Comparison of ENCODE assay signal across 18 cellular contexts in the genomic region with DNA sequence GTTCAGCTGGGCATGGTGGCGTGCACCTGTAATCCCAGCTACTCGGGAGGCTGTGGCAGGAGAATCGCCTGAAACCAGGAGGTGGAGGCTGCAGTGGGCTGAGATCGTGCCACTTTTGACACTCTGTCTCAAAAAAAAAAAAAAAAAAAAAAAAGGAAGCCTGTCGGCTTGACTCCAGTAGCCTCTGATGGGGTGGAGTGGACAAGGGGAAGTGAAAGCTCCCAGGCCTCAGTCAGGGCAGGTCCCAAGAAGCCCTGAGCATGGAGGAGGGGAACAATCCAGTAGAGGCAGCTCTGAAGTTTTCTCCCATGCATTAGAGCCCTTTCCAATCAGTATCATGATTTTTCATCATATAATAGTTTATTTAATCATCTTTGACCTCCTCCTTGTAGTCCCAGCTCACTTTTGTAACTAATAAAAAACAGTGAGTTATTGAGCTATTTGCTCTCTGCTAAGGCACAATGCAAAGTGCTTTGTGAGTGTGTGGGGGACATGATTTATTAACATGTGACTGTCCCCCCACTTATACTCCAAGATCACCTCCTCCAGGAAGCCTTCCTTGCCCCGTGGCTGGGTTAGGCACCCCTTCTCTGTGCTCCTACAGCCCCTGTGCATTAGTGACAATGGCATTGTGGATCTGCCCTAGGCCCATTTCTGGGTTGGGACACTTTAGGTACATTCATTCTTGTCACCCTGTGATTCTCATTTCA. TPM values are rescaled to one million over a fixed set of nuclear protein-coding genes. Genes with fewer than 3 reads are reported as not detected.
DNase-seq lines count a peak whose midpoint lies in the region; ATAC-seq, FAIRE-seq and TF ChIP-seq lines count a peak whose summit lies in the region.
"Had no signal": no experiment of that assay in that cellular context is flagged by ENCODE, and none has a peak within 500 bp of the region (broad histone marks: within the 10 kb centered on the region; RNA-seq: fewer than 3 reads in every experiment).

No MANE protein-coding gene starts in this region.

- no peak overlapping the region for H3K27ac Mint-ChIP-seq in activated T-helper 2 cell treated with anti-CD3 and anti-CD28 coated beads, Interferon-gamma antibody, Interleukin-2, Interleukin-4, amounts not matched to agents 10 μg/mL and 5 μg/mL and 100 μg/mL, durations not matched to agents 14 hours and 24 hours and 36 hours
- H3K27ac Mint-ChIP-seq: activated CD8-positive, alpha-beta memory T cell treated with anti-CD3 and anti-CD28 coated beads, Interleukin-2, amount 10 ng/mL, durations not matched to agents 7 days and 5 days; activated naive CD4-positive, alpha-beta T cell treated with anti-CD3 and anti-CD28 coated beads, Interleukin-2, amount 50 U/mL, for 72 hours; stimulated activated naive CD8-positive, alpha-beta T cell treated with anti-CD3 and anti-CD28 coated beads, Interleukin-15, Interleukin-2, amounts not matched to agents 100 ng/mL and 50 ng/mL, for 24 hours had no signal

- CTCF ChIA-PET in K562 (lab: Yijun Ruan, JAX; ENCODE audit: low intra/inter-chr PET ratio) (no interaction called here), HepG2 (lab: Yijun Ruan, JAX; ENCODE audit: low intra/inter-chr PET ratio, low total read pairs) (no interaction called here)

- H3K27me3 Mint-ChIP-seq in activated T-helper 2 cell treated with anti-CD3 and anti-CD28 coated beads, Interferon-gamma antibody, Interleukin-2, Interleukin-4, amounts not matched to agents 10 μg/mL and 5 μg/mL and 100 μg/mL, durations not matched to agents 14 hours and 24 hours and 36 hours (ENCODE audit: low read depth), result no peaks in the 10 kb centered on the region
- H3K27me3 Mint-ChIP-seq: stimulated activated naive CD8-positive, alpha-beta T cell treated with anti-CD3 and anti-CD28 coated beads, Interleukin-15, Interleukin-2, amounts not matched to agents 100 ng/mL and 50 ng/mL, for 24 hours had no signal

- TF ChIP-seq CTCF in K562 (IDR thresholded peaks at IDR 0.05 in 2 of 3, conservative IDR thresholded peaks at IDR 0.05 in 1 of 3; ENCODE audit: insufficient read depth in 2 of 3, low read depth in 1 of 3, low read length in 3 of 3) (no peak), HepG2 (CRISPR knock-in tag; IDR thresholded peaks at IDR 0.05) (no peak)

- H3K27ac ChIP-seq in BLaER1 treated with 17β-estradiol and CSF1 and Interleukin-3, amounts not matched to agents 10 nM and 100 nM, result peak overlapping the region in 3 of 11 experiments; percentile 36 to 46 (median 39); a peak in 3 of 22 replicates
- H3K27ac ChIP-seq in K562 (ENCODE audit: extremely low read depth, low read depth, low read length) (no peak overlapping the region), HepG2 (ENCODE audit: extremely low read length, insufficient read depth, low read length) (no peak overlapping the region)

- H3K36me3 Mint-ChIP-seq in activated T-helper 2 cell treated with anti-CD3 and anti-CD28 coated beads, Interferon-gamma antibody, Interleukin-2, Interleukin-4, amounts not matched to agents 10 μg/mL and 5 μg/mL and 100 μg/mL, durations not matched to agents 14 hours and 24 hours and 36 hours (ENCODE audit: low read depth), result no peaks in the 10 kb centered on the region
- H3K36me3 Mint-ChIP-seq: activated CD8-positive, alpha-beta memory T cell treated with anti-CD3 and anti-CD28 coated beads, Interleukin-2, amount 10 ng/mL, durations not matched to agents 7 days and 5 days had no signal

- 38% methylated on average over 5 of the region's 6 CpGs for WGBS in K562 (ENCODE audit: insufficient coverage, low coverage, missing lambda C conversion rate)
- 36% methylated on average over 6 of the region's 6 CpGs for WGBS in HepG2 (ENCODE audit: low lambda C conversion rate)

- no peak overlapping the region for H3K4me3 Mint-ChIP-seq in activated T-helper 2 cell treated with anti-CD3 and anti-CD28 coated beads, Interferon-gamma antibody, Interleukin-2, Interleukin-4, amounts not matched to agents 10 μg/mL and 5 μg/mL and 100 μg/mL, durations not matched to agents 14 hours and 24 hours and 36 hours (ENCODE audit: low read depth)
- H3K4me3 Mint-ChIP-seq: activated CD8-positive, alpha-beta memory T cell treated with anti-CD3 and anti-CD28 coated beads, Interleukin-2, amount 10 ng/mL, durations not matched to agents 7 days and 5 days; stimulated activated naive CD8-positive, alpha-beta T cell treated with anti-CD3 and anti-CD28 coated beads, Interleukin-15, Interleukin-2, amounts not matched to agents 100 ng/mL and 50 ng/mL, for 24 hours had no signal

- H3K9me3 Mint-ChIP-seq in activated T-helper 2 cell treated with anti-CD3 and anti-CD28 coated beads, Interferon-gamma antibody, Interleukin-2, Interleukin-4, amounts not matched to agents 10 μg/mL and 5 μg/mL and 100 μg/mL, durations not matched to agents 14 hours and 24 hours and 36 hours, result no peaks in the 10 kb centered on the region
- H3K9me3 Mint-ChIP-seq: activated naive CD4-positive, alpha-beta T cell treated with anti-CD3 and anti-CD28 coated beads, Interleukin-2, amount 50 U/mL, for 72 hours; stimulated activated naive CD8-positive, alpha-beta T cell treated with anti-CD3 and anti-CD28 coated beads, Interleukin-15, Interleukin-2, amounts not matched to agents 100 ng/mL and 50 ng/mL, for 24 hours had no signal

- in situ Hi-C loops in K562 (cut with MboI), result no loop called here
- in situ Hi-C loops in HepG2 (cut with HindIII; ENCODE audit: extremely low pct_ligation_motif_present, low pct_unique_long_range_greater_than_20kb), result no loop called here

- peaks cover under 1% of the 10 kb centered on the region; the same call in 2 of the 3 replicates for H3K79me2 ChIP-seq in K562 (ENCODE audit: control insufficient read depth, insufficient read depth, low read length)
- peaks cover under 1% of the 10 kb centered on the region for H3K79me2 ChIP-seq in HepG2 (ENCODE audit: insufficient read depth, low read length)

- BruUV-seq in K562 (replicated peaks; lab: Mats Ljungman, UMichigan), result no TSS peak
- no TSS peak for BruUV-seq in HepG2 (replicated peaks; lab: Mats Ljungman, UMichigan)

- H3K4me3 ChIP-seq in BLaER1 treated with 17β-estradiol and CSF1 and Interleukin-3, amounts not matched to agents 10 nM and 100 nM, result no peak overlapping the region
- no peak overlapping the region for H3K4me3 ChIP-seq in K562
- no peak overlapping the region for H3K4me3 ChIP-seq in HepG2 (replicated peaks in 1 of 3; ENCODE audit: insufficient read depth in 1 of 3, low read depth in 2 of 3, low read length in 3 of 3)

- H3K36me3 ChIP-seq in BLaER1 treated with 17β-estradiol and CSF1 and Interleukin-3, amounts not matched to agents 10 nM and 100 nM, result no peaks in the 10 kb centered on the region
- no peaks in the 10 kb centered on the region for H3K36me3 ChIP-seq in K562 (ENCODE audit: control insufficient read depth, insufficient read depth, low read length)
- no peaks in the 10 kb centered on the region for H3K36me3 ChIP-seq in HepG2 (replicated peaks in 1 of 2; ENCODE audit: control insufficient read depth in 1 of 2, insufficient read depth in 2 of 2, low read length in 2 of 2)

- intact Hi-C loops in K562 (cut with micrococcal nuclease), result no loop called here
- intact Hi-C loops in activated T-helper 2 cell treated with anti-CD3 and anti-CD28 coated beads, Interferon-gamma antibody, Interleukin-2, Interleukin-4, amounts not matched to agents 10 μg/mL and 5 μg/mL and 100 μg/mL, durations not matched to agents 14 hours and 24 hours and 36 hours (cut with micrococcal nuclease), result no loop called here
- intact Hi-C loops in HepG2 (cut with micrococcal nuclease; ENCODE audit: unreplicated experiment), result no loop called here

- no peaks in the 10 kb centered on the region; a peak in 1 of 22 replicates for H4K20me1 ChIP-seq in BLaER1 treated with 17β-estradiol and CSF1 and Interleukin-3, amounts not matched to agents 10 nM and 100 nM
- H4K20me1 ChIP-seq in K562 (replicated peaks; ENCODE audit: control insufficient read depth, insufficient read depth, low read length) (no peaks in the 10 kb centered on the region), HepG2 (ENCODE audit: insufficient read depth, low read length) (no peaks in the 10 kb centered on the region)

- peak overlapping the region in 6 of 11 experiments; percentile 17 to 83 (median 75); a peak in 10 of 22 replicates for H3K4me2 ChIP-seq in BLaER1 treated with 17β-estradiol and CSF1 and Interleukin-3, amounts not matched to agents 10 nM and 100 nM
- H3K4me2 ChIP-seq in K562 (ENCODE audit: insufficient read depth, low read length) (no peak overlapping the region), HepG2 (ENCODE audit: low read depth, low read length) (no peak overlapping the region)

- peaks cover 27 to 54% (median 43%) of the 10 kb centered on the region in 10 experiments for H3K4me1 ChIP-seq in BLaER1 treated with 17β-estradiol and CSF1 and Interleukin-3, amounts not matched to agents 10 nM and 100 nM
- H3K4me1 ChIP-seq in K562 (replicated peaks in 1 of 2; ENCODE audit: control insufficient read depth in 2 of 2, insufficient read depth in 2 of 2, low read length in 2 of 2) (peaks cover 11 to 12% of the 10 kb centered on the region in 2 experiments; a peak in 4 of 5 replicates), HepG2 (ENCODE audit: insufficient read depth, low read length) (peaks cover 19% of the 10 kb centered on the region)

- DNase-seq in GM19239 (ENCODE audit: insufficient read length, low spot score), result peak; percentile 36
- DNase-seq in MV-4-11 (lab: John Stamatoyannopoulos, UW), result peak; percentile 93
- DNase-seq in K562 (ENCODE audit: extremely low read depth in 1 of 4, low spot score in 3 of 4), result no peak
- DNase-seq in iPS-NIHi11 (ENCODE audit: low spot score), result no peak
- no peak for DNase-seq in occipital lobe (lab: John Stamatoyannopoulos, UW)
- DNase-seq in activated T-helper 2 cell treated with anti-CD3 and anti-CD28 coated beads, Interferon-gamma antibody, Interleukin-2, Interleukin-4, amounts not matched to agents 10 μg/mL and 5 μg/mL and 100 μg/mL, durations not matched to agents 14 hours and 24 hours and 36 hours (ENCODE audit: low spot score), result no peak
- no peak for DNase-seq in HepG2 (ENCODE audit: low spot score)
- DNase-seq: activated CD8-positive, alpha-beta memory T cell treated with anti-CD3 and anti-CD28 coated beads, Interleukin-2, amount 10 ng/mL, durations not matched to agents 7 days and 5 days; DMS79; NCI-H1436 treated with DMSO at 0.1 percent for 48 hours; NCI-H510A treated with DMSO at 0.1 percent for 48 hours had no signal

- POLR2A ChIA-PET in K562 (lab: Yijun Ruan, JAX), result interaction anchor here (0.5 to 1.3 kb wide), 3 partner anchors 11 to 269 kb away, joined by 3 to 5 read pairs (median 3); no protein-coding TSS in a partner anchor
- POLR2A ChIA-PET in HepG2 (lab: Yijun Ruan, JAX), result no interaction called here

- ATAC-seq in K562 (no peak), HepG2 (no peak)
- ATAC-seq: activated CD8-positive, alpha-beta memory T cell treated with anti-CD3 and anti-CD28 coated beads, Interleukin-2, amount 10 ng/mL, durations not matched to agents 7 days and 5 days; activated naive CD4-positive, alpha-beta T cell treated with anti-CD3 and anti-CD28 coated beads, Interleukin-2, amount 50 U/mL, for 72 hours; right cardiac atrium; Right ventricle myocardium inferior had no signal

- TF ChIP-seq EP300 in K562 (IDR thresholded peaks at IDR 0.05; ENCODE audit: low read length) (no peak), HepG2 (IDR thresholded peaks at IDR 0.05; ENCODE audit: low read depth in 2 of 2, low read length in 2 of 2) (no peak), HepG2 (CRISPR knock-in tag; IDR thresholded peaks at IDR 0.05; ENCODE audit: borderline replicate concordance) (no peak)

- TF ChIP-seq POLR2A in K562 (conservative IDR thresholded peaks at IDR 0.05), result no peak
- TF ChIP-seq POLR2A in HepG2 (IDR thresholded peaks at IDR 0.05; ENCODE audit: insufficient read depth in 1 of 2, low read depth in 2 of 2, low read length in 2 of 2), result no peak

- TF ChIP-seq RAD21 in K562 (CRISPR knock-in tag; conservative IDR thresholded peaks at IDR 0.05 in 1 of 2, IDR thresholded peaks at IDR 0.05 in 1 of 2), result no peak
- no peak for TF ChIP-seq RAD21 in HepG2 (CRISPR knock-in tag; IDR thresholded peaks at IDR 0.05)

- H3K9me1 ChIP-seq in K562 (ENCODE audit: control insufficient read depth, insufficient read depth, low read length), result no peaks in the 10 kb centered on the region

- peaks cover 22% of the 10 kb centered on the region for H3K4me1 Mint-ChIP-seq in activated T-helper 2 cell treated with anti-CD3 and anti-CD28 coated beads, Interferon-gamma antibody, Interleukin-2, Interleukin-4, amounts not matched to agents 10 μg/mL and 5 μg/mL and 100 μg/mL, durations not matched to agents 14 hours and 24 hours and 36 hours (ENCODE audit: low read depth)

- peak; percentile 89 for FAIRE-seq in GM19239 (lab: Jason Lieb, UNC)
- FAIRE-seq in K562 (lab: Jason Lieb, UNC), result no peak
- FAIRE-seq in HepG2 (lab: Jason Lieb, UNC), result no peak
- FAIRE-seq: endothelial cell of umbilical vein had no signal

- H3K9ac ChIP-seq in BLaER1 treated with 17β-estradiol and CSF1 and Interleukin-3, amounts not matched to agents 10 nM and 100 nM, result no peak overlapping the region
- H3K9ac ChIP-seq in K562 (ENCODE audit: insufficient read depth in 1 of 2, low read depth in 2 of 2, low read length in 2 of 2) (no peak overlapping the region), HepG2 (ENCODE audit: insufficient read depth, low read depth, low read length) (no peak overlapping the region)

- no peaks in the 10 kb centered on the region for H3K9me3 ChIP-seq in BLaER1 treated with 17β-estradiol and CSF1 and Interleukin-3, amounts not matched to agents 10 nM and 100 nM (replicated peaks in 1 of 11)
- H3K9me3 ChIP-seq in K562 (replicated peaks; ENCODE audit: control insufficient read depth, insufficient read depth, low read depth, low read length) (no peaks in the 10 kb centered on the region), HepG2 (ENCODE audit: low read length) (0 out of 2 replicates have a peak, but pooled peaks cover 3% of the 10 kb centered on the region)

- H3K27me3 ChIP-seq in BLaER1 treated with 17β-estradiol and CSF1 and Interleukin-3, amounts not matched to agents 10 nM and 100 nM, result no peaks in the 10 kb centered on the region
- H3K27me3 ChIP-seq in K562 (ENCODE audit: control insufficient read depth in 2 of 2, insufficient read depth in 2 of 2, low read length in 2 of 2) (peaks cover 0 to 6% of the 10 kb centered on the region in 2 experiments; a peak in 2 of 5 replicates), HepG2 (ENCODE audit: control insufficient read depth in 1 of 2, insufficient read depth in 2 of 2, low read length in 2 of 2) (peaks cover 4 to 6% of the 10 kb centered on the region in 2 experiments; a peak in 2 of 5 replicates)

- H2AFZ ChIP-seq in K562 (ENCODE audit: low read depth, low read length), result no peak overlapping the region
- no peak overlapping the region for H2AFZ ChIP-seq in HepG2 (ENCODE audit: low read length)

RNA-seq across cellular contexts. Expression of gene SSH1, which starts 4.7 kb away (rescaled TPM):
- 12.8 and 19.4 TPM in 2 replicates for total RNA-seq in K562 (2011; cell fraction: chromatin; rRNA removed; ENCODE audit: low replicate concordance)
- total RNA-seq in K562 (2011; cell fraction: nucleolus; rRNA removed), result 8.0 and 10.2 TPM in 2 replicates
- 7.7 and 9.5 TPM in 2 replicates for total RNA-seq in K562 (2011; cell fraction: nucleoplasm; rRNA removed)
- total RNA-seq in K562 (2014; rRNA removed) (2.0 and 2.9 TPM in 2 replicates), K562 (2014; rRNA removed; fragmentation: Illumina TruSeq; extraction: Trizol) (2.3 and 2.5 TPM in 2 replicates), K562 (2015; rRNA removed; fragmentation: Illumina TruSeq; extraction: Trizol) (1.7 and 2.2 TPM in 2 replicates), K562 (2021) (5.5 and 6.5 TPM in 2 replicates), occipital lobe (7.5 TPM), HepG2 (2016; rRNA removed; fragmentation: Illumina TruSeq; extraction: Trizol) (4.5 and 4.8 TPM in 2 replicates)
- polyA plus RNA-seq in K562 (2011; rRNA removed) (3.4 and 4.2 TPM in 2 replicates), K562 (2014; fragmentation: Illumina TruSeq; extraction: Trizol) (2.5 and 3.1 TPM in 2 replicates), K562 (2014; fragmentation: Nextera tagmentation; extraction: Ambion mirVana) (under 1 TPM; 0.41 to 0.45 TPM), K562 (2014; rRNA removed) (2.3 and 2.8 TPM in 2 replicates), HepG2 (2011; rRNA removed) (4.3 and 4.9 TPM in 2 replicates)
- 2.8 and 3.3 TPM in 2 replicates for polyA plus RNA-seq in K562 (2011; cell fraction: cytosol; rRNA removed)
- polyA plus RNA-seq in K562 (2011; cell fraction: nucleus; rRNA removed), result 4.0 and 4.1 TPM in 2 replicates
- polyA plus RNA-seq in K562 (2012), result 3.3 and 5.5 TPM in 2 replicates
- 4.5 and 5.0 TPM in 2 replicates for polyA minus RNA-seq in K562 (2011; rRNA and poly(A)+ RNA removed)
- 2.5 and 4.4 TPM in 2 replicates for polyA minus RNA-seq in K562 (2011; cell fraction: cytosol; rRNA and poly(A)+ RNA removed)
- polyA minus RNA-seq in K562 (2011; cell fraction: nucleus; rRNA and poly(A)+ RNA removed), result 4.7 and 5.2 TPM in 2 replicates
- 39.8 and 48.1 TPM in 2 replicates for total RNA-seq in activated T-helper 2 cell treated with anti-CD3 and anti-CD28 coated beads, Interferon-gamma antibody, Interleukin-2, Interleukin-4, amounts not matched to agents 10 μg/mL and 5 μg/mL and 100 μg/mL, durations not matched to agents 14 hours and 24 hours and 36 hours
- total RNA-seq in HepG2 (2016; cell fraction: cytosol; rRNA removed; fragmentation: Illumina TruSeq; extraction: Trizol; ENCODE audit: low read depth), result 3.0 and 3.8 TPM in 2 replicates
- total RNA-seq in HepG2 (2016; cell fraction: insoluble cytoplasmic fraction; rRNA removed; fragmentation: Illumina TruSeq; extraction: Trizol), result 4.2 and 4.4 TPM in 2 replicates
- 7.9 and 8.2 TPM in 2 replicates for total RNA-seq in HepG2 (2016; cell fraction: membrane; rRNA removed; fragmentation: Illumina TruSeq; extraction: Trizol)
- total RNA-seq in HepG2 (2016; cell fraction: nucleus; rRNA removed; fragmentation: Illumina TruSeq; extraction: Trizol), result 7.0 and 7.7 TPM in 2 replicates
- 3.1 TPM in 2 replicates for polyA plus RNA-seq in HepG2 (2011; cell fraction: cytosol; rRNA removed)
- polyA plus RNA-seq in HepG2 (2011; cell fraction: nucleus; rRNA removed), result 5.7 and 6.9 TPM in 2 replicates
- 3.6 and 4.3 TPM in 2 replicates for polyA plus RNA-seq in HepG2 (2012)
- polyA plus RNA-seq in HepG2 (2016; cell fraction: cytosol; fragmentation: Illumina TruSeq; extraction: Trizol; ENCODE audit: low read depth), result 3.1 and 3.9 TPM in 2 replicates
- 4.8 and 5.2 TPM in 2 replicates for polyA plus RNA-seq in HepG2 (2016; cell fraction: insoluble cytoplasmic fraction; fragmentation: Illumina TruSeq; extraction: Trizol; ENCODE audit: low read depth)
- 5.0 and 6.1 TPM in 2 replicates for polyA plus RNA-seq in HepG2 (2016; cell fraction: membrane; fragmentation: Illumina TruSeq; extraction: Trizol; ENCODE audit: low read depth)
- 5.5 and 5.7 TPM in 2 replicates for polyA plus RNA-seq in HepG2 (2016; cell fraction: nucleus; fragmentation: Illumina TruSeq; extraction: Trizol; ENCODE audit: insufficient read depth, low read depth)
- 14.1 and 22.8 TPM in 2 replicates for polyA minus RNA-seq in HepG2 (2011; rRNA and poly(A)+ RNA removed; ENCODE audit: low replicate concordance)
- 4.2 and 5.0 TPM in 2 replicates for polyA minus RNA-seq in HepG2 (2011; cell fraction: cytosol; rRNA and poly(A)+ RNA removed)
- 8.1 and 8.6 TPM in 2 replicates for polyA minus RNA-seq in HepG2 (2011; cell fraction: nucleus; rRNA and poly(A)+ RNA removed)

RNA-seq across cellular contexts. Expression of gene DAO, which starts 17.9 kb away (rescaled TPM):
- total RNA-seq in K562 (2011; cell fraction: chromatin; rRNA removed; ENCODE audit: low replicate concordance), result not detected in 2 replicates
- total RNA-seq in K562 (2011; cell fraction: nucleolus; rRNA removed), result not detected in 2 replicates
- not detected in 2 replicates for total RNA-seq in K562 (2011; cell fraction: nucleoplasm; rRNA removed)
- total RNA-seq in K562 (2014; rRNA removed), result not detected in 2 replicates
- not detected in 2 replicates for total RNA-seq in K562 (2014; rRNA removed; fragmentation: Illumina TruSeq; extraction: Trizol)
- total RNA-seq in K562 (2015; rRNA removed; fragmentation: Illumina TruSeq; extraction: Trizol), result not detected in 2 replicates
- total RNA-seq in K562 (2021), result not detected in 2 replicates
- polyA plus RNA-seq in K562 (2011; rRNA removed), result not detected in 2 replicates
- polyA plus RNA-seq in K562 (2011; cell fraction: cytosol; rRNA removed), result not detected in 2 replicates
- polyA plus RNA-seq in K562 (2011; cell fraction: nucleus; rRNA removed), result not detected in 2 replicates
- not detected in 2 replicates for polyA plus RNA-seq in K562 (2012)
- not detected in 2 replicates for polyA plus RNA-seq in K562 (2014; fragmentation: Illumina TruSeq; extraction: Trizol)
- not detected for polyA plus RNA-seq in K562 (2014; fragmentation: Nextera tagmentation; extraction: Ambion mirVana)
- not detected in 2 replicates for polyA plus RNA-seq in K562 (2014; rRNA removed)
- polyA minus RNA-seq in K562 (2011; rRNA and poly(A)+ RNA removed), result not detected in 2 replicates
- polyA minus RNA-seq in K562 (2011; cell fraction: cytosol; rRNA and poly(A)+ RNA removed), result not detected in 2 replicates
- polyA minus RNA-seq in K562 (2011; cell fraction: nucleus; rRNA and poly(A)+ RNA removed), result not detected in 2 replicates
- total RNA-seq in occipital lobe, result not detected
- not detected in 2 replicates for total RNA-seq in activated T-helper 2 cell treated with anti-CD3 and anti-CD28 coated beads, Interferon-gamma antibody, Interleukin-2, Interleukin-4, amounts not matched to agents 10 μg/mL and 5 μg/mL and 100 μg/mL, durations not matched to agents 14 hours and 24 hours and 36 hours
- 0.82 and 1.1 TPM in 2 replicates for total RNA-seq in HepG2 (2016; rRNA removed; fragmentation: Illumina TruSeq; extraction: Trizol)
- 0.44 and 0.51 TPM in 2 replicates for total RNA-seq in HepG2 (2016; cell fraction: cytosol; rRNA removed; fragmentation: Illumina TruSeq; extraction: Trizol; ENCODE audit: low read depth)
- 0.97 and 2.2 TPM in 2 replicates for total RNA-seq in HepG2 (2016; cell fraction: insoluble cytoplasmic fraction; rRNA removed; fragmentation: Illumina TruSeq; extraction: Trizol)
- 0.79 and 1.1 TPM in 2 replicates for total RNA-seq in HepG2 (2016; cell fraction: membrane; rRNA removed; fragmentation: Illumina TruSeq; extraction: Trizol)
- total RNA-seq in HepG2 (2016; cell fraction: nucleus; rRNA removed; fragmentation: Illumina TruSeq; extraction: Trizol), result 1.0 and 1.2 TPM in 2 replicates
- polyA plus RNA-seq in HepG2 (2011; rRNA removed), result 0.34 and 0.48 TPM in 2 replicates
- 0.64 and 0.65 TPM in 2 replicates for polyA plus RNA-seq in HepG2 (2011; cell fraction: cytosol; rRNA removed)
- polyA plus RNA-seq in HepG2 (2011; cell fraction: nucleus; rRNA removed), result 0.48 and 0.59 TPM in 2 replicates
- 0.23 and 0.43 TPM in 2 replicates for polyA plus RNA-seq in HepG2 (2012)
- 0.54 and 0.55 TPM in 2 replicates for polyA plus RNA-seq in HepG2 (2016; cell fraction: cytosol; fragmentation: Illumina TruSeq; extraction: Trizol; ENCODE audit: low read depth)
- polyA plus RNA-seq in HepG2 (2016; cell fraction: insoluble cytoplasmic fraction; fragmentation: Illumina TruSeq; extraction: Trizol; ENCODE audit: low read depth), result 1.6 and 1.7 TPM in 2 replicates
- polyA plus RNA-seq in HepG2 (2016; cell fraction: membrane; fragmentation: Illumina TruSeq; extraction: Trizol; ENCODE audit: low read depth), result 0.45 and 0.80 TPM in 2 replicates
- 1.6 and 1.7 TPM in 2 replicates for polyA plus RNA-seq in HepG2 (2016; cell fraction: nucleus; fragmentation: Illumina TruSeq; extraction: Trizol; ENCODE audit: insufficient read depth, low read depth)
- 0.68 TPM in 1 of 2 replicates, not detected in the other for polyA minus RNA-seq in HepG2 (2011; rRNA and poly(A)+ RNA removed; ENCODE audit: low replicate concordance)
- polyA minus RNA-seq in HepG2 (2011; cell fraction: cytosol; rRNA and poly(A)+ RNA removed), result not detected in 2 replicates
- polyA minus RNA-seq in HepG2 (2011; cell fraction: nucleus; rRNA and poly(A)+ RNA removed), result 0.52 TPM in 1 of 2 replicates, not detected in the other
- total RNA-seq: activated CD8-positive, alpha-beta memory T cell treated with anti-CD3 and anti-CD28 coated beads, Interleukin-2, amount 10 ng/mL, durations not matched to agents 7 days and 5 days; activated naive CD4-positive, alpha-beta T cell treated with anti-CD3 and anti-CD28 coated beads, Interleukin-2, amount 50 U/mL, for 72 hours; endothelial cell of umbilical vein; kidney epithelial cell; right cardiac atrium; Right ventricle myocardium inferior had no signal
- polyA plus RNA-seq: endothelial cell of umbilical vein, right cardiac atrium had no signal

Comparison
In these comparisons a context has a peak if more than half of its experiments do, and no peak if none do; other contexts are left out.
1. H3K4me2 ChIP-seq: peak in BLaER1 treated with 17β-estradiol and CSF1 and Interleukin-3, amounts not matched to agents 10 nM and 100 nM (6 of 11); none in K562 (single experiment) and HepG2 (single experiment).
2. DNase-seq: peak in GM19239 (single experiment) and MV-4-11 (single experiment); none in K562 (0 of 4), iPS-NIHi11 (single experiment), occipital lobe (single experiment), activated T-helper 2 cell treated with anti-CD3 and anti-CD28 coated beads, Interferon-gamma antibody, Interleukin-2, Interleukin-4, amounts not matched to agents 10 μg/mL and 5 μg/mL and 100 μg/mL, durations not matched to agents 14 hours and 24 hours and 36 hours (single experiment) and HepG2 (single experiment).